21 cellular contexts compared by ENCODE assay signal in the genomic region with DNA sequence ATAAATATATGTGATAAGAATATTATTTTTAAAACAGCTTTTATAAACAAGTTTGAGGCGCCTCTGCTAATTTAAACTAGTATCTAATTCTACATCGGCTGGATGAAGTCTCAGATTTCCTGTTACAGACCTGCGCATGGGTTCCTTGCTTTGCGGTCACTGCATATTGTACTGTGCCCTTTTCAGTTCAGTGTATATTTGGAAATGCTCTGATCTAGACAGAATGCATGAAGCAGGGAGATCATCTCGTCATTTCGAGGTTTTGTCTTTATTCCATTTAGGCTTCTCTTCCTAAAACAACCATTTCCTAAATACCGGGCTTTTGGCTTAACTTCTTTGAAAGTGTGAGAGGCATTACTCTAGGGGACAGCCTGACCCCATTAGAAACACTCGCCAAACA. TPM values are rescaled to one million over a fixed set of nuclear protein-coding genes. Genes with fewer than 3 reads are reported as not detected.
DNase-seq lines count a peak whose midpoint lies in the region; ATAC-seq and TF ChIP-seq lines count a peak whose summit lies in the region.
"Had no signal": no experiment of that assay in that cellular context is flagged by ENCODE, and none has a peak within 500 bp of the region (broad histone marks: within the 10 kb centered on the region; RNA-seq: fewer than 3 reads in every experiment).

No MANE protein-coding gene starts in this region.

- CTCF ChIA-PET in activated naive CD4-positive, alpha-beta T cell treated with anti-CD3 and anti-CD28 coated beads, Interleukin-2, amount 10 ng/mL, durations not matched to agents 7 days and 5 days (lab: Charles Lee) = interaction anchor here (0.9 to 1.3 kb wide), 2 partner anchors 17 to 22 kb away, joined by 3 to 4 read pairs; no protein-coding TSS in a partner anchor

- WGBS in upper lobe of left lung, 2 donors = 50 to 67% methylated on average over 8 of the region's 8 CpGs

- H3K27ac Mint-ChIP-seq in activated naive CD4-positive, alpha-beta T cell treated with anti-CD3 and anti-CD28 coated beads, Interleukin-2, amount 10 ng/mL, durations not matched to agents 7 days and 5 days = peak overlapping the region; percentile 31
- peak overlapping the region; percentile 81 for H3K27ac Mint-ChIP-seq in central memory CD8-positive, alpha-beta T cell (ENCODE audit: low read depth)

- peak overlapping the region; percentile 75; the same call in 1 of the 2 replicates for H3K27ac ChIP-seq in KMS-11
- H3K27ac ChIP-seq in upper lobe of left lung = peak overlapping the region in 3 of 4 donors; percentile 34 to 74 (median 36)
- no peak overlapping the region for H3K27ac ChIP-seq in vagina
- H3K27ac ChIP-seq: GM23248, ovary, right atrium auricular region had no signal

- TF ChIP-seq POLR2A in upper lobe of left lung (IDR thresholded peaks at IDR 0.05) (no peak), vagina (IDR thresholded peaks at IDR 0.05) (no peak)

- peaks cover 39% of the 10 kb centered on the region for H3K4me1 Mint-ChIP-seq in activated naive CD4-positive, alpha-beta T cell treated with anti-CD3 and anti-CD28 coated beads, Interleukin-2, amount 10 ng/mL, durations not matched to agents 7 days and 5 days
- peaks cover 37% of the 10 kb centered on the region for H3K4me1 Mint-ChIP-seq in central memory CD8-positive, alpha-beta T cell

- H3K9me3 ChIP-seq in upper lobe of left lung = no peaks in the 10 kb centered on the region
- no peaks in the 10 kb centered on the region for H3K9me3 ChIP-seq in vagina
- H3K9me3 ChIP-seq: heart left ventricle, ovary, Peyer's patch, right atrium auricular region had no signal

- H3K4me3 ChIP-seq in KMS-11 (IDR thresholded peaks at IDR 0.05; ENCODE audit: insufficient read depth, low read depth, low read length) (no peak overlapping the region), upper lobe of left lung (no peak overlapping the region), H7 (ENCODE audit: insufficient read depth, low read depth, low read length) (no peak overlapping the region), vagina (no peak overlapping the region)
- H3K4me3 ChIP-seq: GM23248, heart left ventricle, ovary, right atrium auricular region had no signal

- no peaks in the 10 kb centered on the region for H3K27me3 ChIP-seq in KMS-11 (ENCODE audit: insufficient read depth, low read depth)
- no peaks in the 10 kb centered on the region for H3K27me3 ChIP-seq in upper lobe of left lung
- H3K27me3 ChIP-seq in H7 (ENCODE audit: control insufficient read depth, insufficient read depth, low read length) = no peaks in the 10 kb centered on the region
- H3K27me3 ChIP-seq in vagina = no peaks in the 10 kb centered on the region
- H3K27me3 ChIP-seq: heart left ventricle, ovary, Peyer's patch, right atrium auricular region had no signal

- intact Hi-C loops in vagina (cut with DNase I) = no loop called here

- H3K36me3 Mint-ChIP-seq in activated naive CD4-positive, alpha-beta T cell treated with anti-CD3 and anti-CD28 coated beads, Interleukin-2, amount 10 ng/mL, durations not matched to agents 7 days and 5 days = peaks cover 79% of the 10 kb centered on the region
- peaks cover 22% of the 10 kb centered on the region for H3K36me3 Mint-ChIP-seq in central memory CD8-positive, alpha-beta T cell (ENCODE audit: insufficient read depth)

- no peak for TF ChIP-seq CTCF in KMS-11 (conservative IDR thresholded peaks at IDR 0.05; ENCODE audit: low read depth, low read length)
- TF ChIP-seq CTCF in upper lobe of left lung (IDR thresholded peaks at IDR 0.05) = no peak
- TF ChIP-seq CTCF in vagina (IDR thresholded peaks at IDR 0.05) = no peak

- H3K9me3 Mint-ChIP-seq in activated naive CD4-positive, alpha-beta T cell treated with anti-CD3 and anti-CD28 coated beads, Interleukin-2, amount 10 ng/mL, durations not matched to agents 7 days and 5 days = peaks cover 28% of the 10 kb centered on the region
- no peaks in the 10 kb centered on the region for H3K9me3 Mint-ChIP-seq in central memory CD8-positive, alpha-beta T cell

- H3K79me2 ChIP-seq in KMS-11 (ENCODE audit: insufficient read depth, low read depth) = no peaks in the 10 kb centered on the region

- no peaks in the 10 kb centered on the region for H3K36me3 ChIP-seq in KMS-11 (ENCODE audit: insufficient read depth)
- H3K36me3 ChIP-seq in upper lobe of left lung = no peaks in the 10 kb centered on the region
- no peaks in the 10 kb centered on the region for H3K36me3 ChIP-seq in H7 (replicated peaks; ENCODE audit: control insufficient read depth, insufficient read depth, low read length)
- H3K36me3 ChIP-seq in vagina = no peaks in the 10 kb centered on the region
- H3K36me3 ChIP-seq: ovary, Peyer's patch, right atrium auricular region had no signal

- ATAC-seq in central memory CD8-positive, alpha-beta T cell (replicated peaks; ENCODE audit: extremely low read depth, poor library complexity, severe bottlenecking) = no peak
- no peak for ATAC-seq in upper lobe of left lung (ENCODE audit: low FRiP score in 2 of 2)

- no peak overlapping the region for H3K4me3 Mint-ChIP-seq in activated naive CD4-positive, alpha-beta T cell treated with anti-CD3 and anti-CD28 coated beads, Interleukin-2, amount 10 ng/mL, durations not matched to agents 7 days and 5 days
- no peak overlapping the region for H3K4me3 Mint-ChIP-seq in central memory CD8-positive, alpha-beta T cell
- H3K4me3 Mint-ChIP-seq: naive B cell had no signal

- no peaks in the 10 kb centered on the region for H4K20me1 ChIP-seq in KMS-11 (ENCODE audit: insufficient read depth)

- no peak overlapping the region for H3K9ac ChIP-seq in KMS-11
- H3K9ac ChIP-seq: GM23248 had no signal

- peak overlapping the region; percentile 51; the same call in 1 of the 2 replicates for H3K4me2 ChIP-seq in KMS-11

- H2AFZ ChIP-seq in KMS-11 (ENCODE audit: low read depth) = no peak overlapping the region
- H2AFZ ChIP-seq: GM23248 had no signal

- no peaks in the 10 kb centered on the region for H3K27me3 Mint-ChIP-seq in activated naive CD4-positive, alpha-beta T cell treated with anti-CD3 and anti-CD28 coated beads, Interleukin-2, amount 10 ng/mL, durations not matched to agents 7 days and 5 days
- H3K27me3 Mint-ChIP-seq in central memory CD8-positive, alpha-beta T cell = no peaks in the 10 kb centered on the region
- H3K27me3 Mint-ChIP-seq: activated T-cell treated with anti-CD3 and anti-CD28 coated beads, Interleukin-2, amount 50 U/mL, for 24 hours; naive B cell; T-cell had no signal

- no peak for TF ChIP-seq EP300 in upper lobe of left lung (IDR thresholded peaks at IDR 0.05)

- DNase-seq in activated naive CD4-positive, alpha-beta T cell treated with anti-CD3 and anti-CD28 coated beads, Interleukin-2, amount 10 ng/mL, durations not matched to agents 7 days and 5 days = no peak
- no peak for DNase-seq in activated naive CD4-positive, alpha-beta T cell (lab: John Stamatoyannopoulos, UW)
- no peak for DNase-seq in central memory CD8-positive, alpha-beta T cell (ENCODE audit: low spot score in 2 of 2)
- no peak for DNase-seq in upper lobe of left lung
- no peak for DNase-seq in H7
- no peak for DNase-seq in vagina (ENCODE audit: extremely low spot score in 2 of 2)
- DNase-seq in pons (ENCODE audit: low spot score) = no peak
- DNase-seq: activated CD4-positive, alpha-beta T cell treated with anti-CD3 and anti-CD28 coated beads, Interleukin-2, amount 50 U/mL, for 4 hours; activated T-cell treated with anti-CD3 and anti-CD28 coated beads, Interleukin-2, amount 50 U/mL, for 24 hours; cerebellar nuclear complex; GM23248; heart left ventricle; mesendoderm; naive B cell; NCI-H1436; NCI-H510A; ovary had no signal

- H3K4me1 ChIP-seq in KMS-11 (ENCODE audit: low read depth, poor library complexity, severe bottlenecking) (peaks cover 71% of the 10 kb centered on the region), upper lobe of left lung (peaks cover 5 to 20% (median 11%) of the 10 kb centered on the region in 4 donors), vagina (no peaks in the 10 kb centered on the region)

RNA-seq across cellular contexts. Expression of a gene that starts 25.6 kb away (rescaled TPM):
- total RNA-seq in upper lobe of left lung = 10 to 100 TPM in 2 of 6 donors, 1 to 10 TPM in 4; 5.5 to 19.9 (median 7.2) TPM
- total RNA-seq in H7 (2014; rRNA removed; shearing (Covaris generic)) = 1.3 and 2.0 TPM in 2 replicates
- 4.4 TPM for total RNA-seq in vagina
